ENCODE assay signal across 30 cellular contexts in the genomic region with DNA sequence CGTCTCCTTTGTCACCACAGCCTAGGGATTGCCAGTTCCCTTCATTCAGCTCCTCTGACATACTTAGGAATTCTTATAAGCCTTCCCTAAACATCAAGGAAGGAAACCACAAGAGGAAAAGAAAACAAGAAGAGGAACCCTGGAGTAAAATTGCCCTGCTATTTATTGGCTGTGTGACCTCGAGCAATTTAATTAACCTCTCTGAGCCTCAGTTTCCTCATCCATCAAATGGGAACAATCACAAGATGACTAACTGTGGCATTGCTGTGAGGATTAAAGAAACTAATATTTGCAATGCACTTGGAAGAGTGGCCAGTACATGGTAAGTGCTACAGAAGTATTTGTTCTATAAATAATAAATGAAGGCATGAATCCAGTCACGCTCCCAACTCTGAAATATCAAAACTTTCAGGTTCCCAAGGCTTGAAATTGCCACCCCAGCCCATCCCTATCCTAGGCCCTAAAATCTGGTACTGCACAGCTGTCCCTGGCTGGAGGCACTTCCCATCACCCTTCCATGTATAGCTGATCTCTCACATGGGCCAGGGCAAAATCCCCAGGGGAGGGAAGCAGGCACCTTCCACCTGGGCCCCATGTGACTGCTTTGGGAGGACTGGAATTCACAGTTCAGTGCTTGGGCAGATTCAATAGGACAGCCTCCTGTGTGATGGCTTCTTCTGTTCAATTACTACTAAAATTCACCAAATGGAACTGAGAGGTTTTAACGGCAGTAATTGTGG.
"Had no signal": no experiment of that assay in that cellular context is flagged by ENCODE, and none has a peak within 500 bp of the region (broad histone marks: within the 10 kb centered on the region; RNA-seq: fewer than 3 reads in every experiment).

No MANE protein-coding gene starts in this region.

- H3K4me3 ChIP-seq: breast epithelium, gastrocnemius medialis, pancreas, prostate gland, smooth muscle cell, suprapubic skin, tibial artery, upper lobe of right lung had no signal

- DNase-seq: activated CD4-positive, alpha-beta memory T cell treated with anti-CD3 and anti-CD28 coated beads, Interleukin-2, amount 10 ng/mL, durations not matched to agents 7 days and 5 days; activated CD4-positive, alpha-beta T cell treated with anti-CD3 and anti-CD28 coated beads for 1 hour; activated CD4-positive, alpha-beta T cell treated with anti-CD3 and anti-CD28 coated beads, Interleukin-2, amount 10 ng/mL, durations not matched to agents 7 days and 5 days; activated CD8-positive, alpha-beta memory T cell treated with anti-CD3 and anti-CD28 coated beads, Interleukin-2, amount 10 ng/mL, durations not matched to agents 7 days and 5 days; activated naive CD4-positive, alpha-beta T cell; activated T-cell treated with anti-CD3 and anti-CD28 coated beads, Interleukin-2, amount 50 U/mL, for 48 hours; central memory CD4-positive, alpha-beta T cell; effector CD8-positive, alpha-beta T cell; gastrocnemius medialis; hippocampal formation; kidney; left colon; naive B cell; nephron progenitor cell; nucleus accumbens; pancreas; retina; stimulated activated CD4-positive, alpha-beta T cell treated with anti-CD3 and anti-CD28 coated beads, Interleukin-1b, Interleukin-23, amount 100 ng/mL, for 48 hours; stimulated activated CD4-positive, alpha-beta T cell treated with anti-CD3 and anti-CD28 coated beads, Interleukin-4, amount 100 ng/mL, for 4 hours; stimulated activated CD8-positive, alpha-beta memory T cell treated with anti-CD3 and anti-CD28 coated beads, Interleukin-4, amount 100 ng/mL, for 48 hours; T-helper 17 cell; tibial artery; upper lobe of right lung had no signal

- H3K9me3 ChIP-seq: breast epithelium, gastrocnemius medialis, pancreas, prostate gland, suprapubic skin, tibial artery, upper lobe of right lung had no signal

- H3K4me3 Mint-ChIP-seq: activated CD4-positive, alpha-beta memory T cell treated with anti-CD3 and anti-CD28 coated beads, Interleukin-2, amount 10 ng/mL, durations not matched to agents 7 days and 5 days; activated CD4-positive, alpha-beta T cell treated with anti-CD3 and anti-CD28 coated beads, Interleukin-2, amount 10 ng/mL, durations not matched to agents 7 days and 5 days; activated CD8-positive, alpha-beta memory T cell treated with anti-CD3 and anti-CD28 coated beads, Interleukin-2, amount 10 ng/mL, durations not matched to agents 7 days and 5 days; mesothelial cell of epicardium; naive B cell; nephron progenitor cell; stimulated activated memory B cell treated with anti-CD40 and anti-IgM and Interleukin-4, amounts not matched to agents 10 μg/mL and 1 μg/mL and 100 μg/mL, for 72 hours; T-helper 17 cell had no signal

- H3K27ac ChIP-seq: breast epithelium, gastrocnemius medialis, pancreas, prostate gland, suprapubic skin, tibial artery, upper lobe of right lung had no signal

- H3K36me3 ChIP-seq: breast epithelium, gastrocnemius medialis, pancreas, prostate gland, suprapubic skin, tibial artery, upper lobe of right lung had no signal

- H3K27ac Mint-ChIP-seq: activated CD4-positive, alpha-beta memory T cell treated with anti-CD3 and anti-CD28 coated beads, Interleukin-2, amount 10 ng/mL, durations not matched to agents 7 days and 5 days; activated CD4-positive, alpha-beta T cell treated with anti-CD3 and anti-CD28 coated beads, Interleukin-2, amount 10 ng/mL, durations not matched to agents 7 days and 5 days; activated CD8-positive, alpha-beta memory T cell treated with anti-CD3 and anti-CD28 coated beads, Interleukin-2, amount 10 ng/mL, durations not matched to agents 7 days and 5 days; activated naive CD4-positive, alpha-beta T cell treated with anti-CD3 and anti-CD28 coated beads, Interleukin-2, amount 50 U/mL, for 72 hours; mesothelial cell of epicardium; naive B cell; nephron progenitor cell; stimulated activated memory B cell treated with anti-CD40 and anti-IgM and Interleukin-4, amounts not matched to agents 10 μg/mL and 1 μg/mL and 100 μg/mL, for 72 hours; T-helper 17 cell had no signal

- H3K4me1 ChIP-seq: breast epithelium, gastrocnemius medialis, pancreas, prostate gland, upper lobe of right lung had no signal

- ATAC-seq: activated CD8-positive, alpha-beta memory T cell treated with anti-CD3 and anti-CD28 coated beads, Interleukin-2, amount 10 ng/mL, durations not matched to agents 7 days and 5 days; activated naive CD4-positive, alpha-beta T cell treated with anti-CD3 and anti-CD28 coated beads, Interleukin-2, amount 50 U/mL, for 72 hours; gastrocnemius medialis; left colon; pancreas; stimulated activated memory B cell treated with anti-CD40 and anti-IgM and Interleukin-4, amounts not matched to agents 10 μg/mL and 1 μg/mL and 100 μg/mL, for 72 hours; T-helper 17 cell; upper lobe of right lung had no signal

- H3K4me1 Mint-ChIP-seq: activated CD4-positive, alpha-beta memory T cell treated with anti-CD3 and anti-CD28 coated beads, Interleukin-2, amount 10 ng/mL, durations not matched to agents 7 days and 5 days; activated CD4-positive, alpha-beta T cell treated with anti-CD3 and anti-CD28 coated beads, Interleukin-2, amount 10 ng/mL, durations not matched to agents 7 days and 5 days; activated CD8-positive, alpha-beta memory T cell treated with anti-CD3 and anti-CD28 coated beads, Interleukin-2, amount 10 ng/mL, durations not matched to agents 7 days and 5 days; mesothelial cell of epicardium; naive B cell; stimulated activated memory B cell treated with anti-CD40 and anti-IgM and Interleukin-4, amounts not matched to agents 10 μg/mL and 1 μg/mL and 100 μg/mL, for 72 hours had no signal

- H3K9me3 Mint-ChIP-seq: activated CD4-positive, alpha-beta memory T cell treated with anti-CD3 and anti-CD28 coated beads, Interleukin-2, amount 10 ng/mL, durations not matched to agents 7 days and 5 days; activated CD4-positive, alpha-beta T cell treated with anti-CD3 and anti-CD28 coated beads, Interleukin-2, amount 10 ng/mL, durations not matched to agents 7 days and 5 days; activated naive CD4-positive, alpha-beta T cell treated with anti-CD3 and anti-CD28 coated beads, Interleukin-2, amount 50 U/mL, for 72 hours; mesothelial cell of epicardium; nephron progenitor cell; stimulated activated memory B cell treated with anti-CD40 and anti-IgM and Interleukin-4, amounts not matched to agents 10 μg/mL and 1 μg/mL and 100 μg/mL, for 72 hours had no signal

- H3K4me2 ChIP-seq: smooth muscle cell had no signal

- H3K36me3 Mint-ChIP-seq: activated CD8-positive, alpha-beta memory T cell treated with anti-CD3 and anti-CD28 coated beads, Interleukin-2, amount 10 ng/mL, durations not matched to agents 7 days and 5 days; activated naive CD4-positive, alpha-beta T cell treated with anti-CD3 and anti-CD28 coated beads, Interleukin-2, amount 50 U/mL, for 72 hours; mesothelial cell of epicardium; naive B cell; stimulated activated memory B cell treated with anti-CD40 and anti-IgM and Interleukin-4, amounts not matched to agents 10 μg/mL and 1 μg/mL and 100 μg/mL, for 72 hours had no signal

- H3K27me3 ChIP-seq: breast epithelium, gastrocnemius medialis, pancreas, suprapubic skin, tibial artery, upper lobe of right lung had no signal
